1 cellular context compared by ENCODE assay signal in the genomic region with DNA sequence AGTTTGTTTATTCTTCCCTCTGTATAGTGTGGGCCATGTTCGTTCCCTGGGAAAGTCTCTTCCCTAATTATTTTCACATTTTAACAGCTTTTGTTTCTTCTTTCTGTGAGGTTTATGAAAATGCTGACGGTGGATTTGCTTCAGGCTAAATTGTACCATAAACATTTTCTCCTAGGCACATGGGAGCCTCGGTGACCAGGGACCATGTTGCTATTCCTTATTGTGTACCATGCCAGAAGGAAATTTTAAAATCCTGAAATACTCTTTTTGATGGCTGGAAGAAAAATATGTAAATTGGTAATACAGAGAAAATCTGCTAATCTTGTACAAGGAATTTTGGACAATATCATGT.
TF ChIP-seq lines count a peak whose summit lies in the region.

No MANE protein-coding gene starts in this region.

TF ChIP-seq in GM12878, 131 proteins besides CTCF, POLR2A, EP300 and RAD21 (continued from another document):
- TF ChIP-seq MEF2A (IDR thresholded peaks at IDR 0.05; ENCODE audit: insufficient read depth, low read depth, low read length) (no peak), MTA2 (IDR thresholded peaks at IDR 0.05; ENCODE audit: low read depth) (no peak), SUZ12 (IDR thresholded peaks at IDR 0.05; ENCODE audit: unreplicated experiment) (no peak), CEBPZ (IDR thresholded peaks at IDR 0.05; ENCODE audit: low read depth, low read length) (no peak), MYB (IDR thresholded peaks at IDR 0.05; ENCODE audit: borderline replicate concordance, low read depth, low read length) (no peak)
